In the genomic region with DNA sequence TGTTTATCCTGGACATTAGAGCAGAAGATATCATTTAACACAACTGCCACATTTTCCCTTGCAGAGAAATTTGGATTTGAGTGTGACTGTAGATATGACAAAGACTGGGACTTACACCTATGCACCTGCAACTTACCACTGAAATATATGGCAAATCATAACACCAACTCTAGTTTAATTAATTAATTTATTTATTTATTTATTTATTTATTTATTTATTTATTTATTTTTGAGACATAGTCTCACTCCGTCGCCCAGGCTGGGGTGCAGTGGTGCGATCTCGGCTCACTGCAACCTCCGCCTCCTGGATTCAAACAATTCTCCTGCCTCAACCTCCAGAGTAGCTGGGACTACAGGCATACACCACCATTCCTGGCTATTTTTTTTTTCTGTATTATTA, we compare ENCODE assay signal across 1 cellular context. TPM values are rescaled to one million over a fixed set of nuclear protein-coding genes. Genes with fewer than 3 reads are reported as not detected.
"Had no signal": no experiment of that assay in that cellular context is flagged by ENCODE, and none has a peak within 500 bp of the region (broad histone marks: within the 10 kb centered on the region; RNA-seq: fewer than 3 reads in every experiment).

No MANE protein-coding gene starts in this region.

RNA-seq across cellular contexts. Expression of a gene that starts 50.4 kb away (rescaled TPM):
- polyA plus RNA-seq: GM23248 had no signal
